Comparison of ENCODE assay signal across 2 cellular contexts in the genomic region with DNA sequence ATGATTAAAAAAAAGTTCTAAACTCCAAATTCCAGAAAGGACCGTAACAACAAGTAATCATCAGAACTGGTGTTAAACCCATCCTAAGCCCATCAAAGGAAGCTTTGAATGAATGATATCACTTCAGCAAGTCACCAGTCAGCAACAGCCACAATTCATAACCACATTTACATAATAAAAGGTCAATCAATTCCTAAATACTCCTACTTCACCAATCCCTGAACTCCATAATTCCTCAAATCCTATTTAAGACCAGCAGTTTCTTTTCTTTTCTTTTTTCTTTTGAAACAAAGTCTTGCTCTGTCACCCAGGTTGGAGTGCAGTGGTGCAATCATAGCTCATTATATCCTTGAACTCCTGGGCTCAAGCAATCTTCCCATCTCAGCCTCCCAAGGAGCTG.
TF ChIP-seq lines count a peak whose summit lies in the region.

No MANE protein-coding gene starts in this region.

TF ChIP-seq in WTC11, 78 proteins besides CTCF, POLR2A, EP300 and RAD21:
- TF ChIP-seq HMGA2 (CRISPR knock-in tag; IDR thresholded peaks at IDR 0.05) (no peak), ZBTB21 (CRISPR knock-in tag; IDR thresholded peaks at IDR 0.05; ENCODE audit: borderline replicate concordance) (no peak), ZNF263 (CRISPR knock-in tag; IDR thresholded peaks at IDR 0.05; ENCODE audit: low read depth) (no peak), CBFB (CRISPR knock-in tag; IDR thresholded peaks at IDR 0.05; ENCODE audit: low read depth) (no peak), OVOL2 (CRISPR knock-in tag; IDR thresholded peaks at IDR 0.05; ENCODE audit: borderline replicate concordance) (no peak), SMAD4 (CRISPR knock-in tag; IDR thresholded peaks at IDR 0.05) (no peak), CREB1 (CRISPR knock-in tag; IDR thresholded peaks at IDR 0.05) (no peak), ZNF416 (CRISPR knock-in tag; IDR thresholded peaks at IDR 0.05) (no peak), CREM (CRISPR knock-in tag; IDR thresholded peaks at IDR 0.05) (no peak), TEAD1 (CRISPR knock-in tag; IDR thresholded peaks at IDR 0.05) (no peak), SMAD3 (CRISPR knock-in tag; IDR thresholded peaks at IDR 0.05; ENCODE audit: borderline replicate concordance) (no peak), FOXK1 (CRISPR knock-in tag; IDR thresholded peaks at IDR 0.05) (no peak)
- TF ChIP-seq, protein P1, sequence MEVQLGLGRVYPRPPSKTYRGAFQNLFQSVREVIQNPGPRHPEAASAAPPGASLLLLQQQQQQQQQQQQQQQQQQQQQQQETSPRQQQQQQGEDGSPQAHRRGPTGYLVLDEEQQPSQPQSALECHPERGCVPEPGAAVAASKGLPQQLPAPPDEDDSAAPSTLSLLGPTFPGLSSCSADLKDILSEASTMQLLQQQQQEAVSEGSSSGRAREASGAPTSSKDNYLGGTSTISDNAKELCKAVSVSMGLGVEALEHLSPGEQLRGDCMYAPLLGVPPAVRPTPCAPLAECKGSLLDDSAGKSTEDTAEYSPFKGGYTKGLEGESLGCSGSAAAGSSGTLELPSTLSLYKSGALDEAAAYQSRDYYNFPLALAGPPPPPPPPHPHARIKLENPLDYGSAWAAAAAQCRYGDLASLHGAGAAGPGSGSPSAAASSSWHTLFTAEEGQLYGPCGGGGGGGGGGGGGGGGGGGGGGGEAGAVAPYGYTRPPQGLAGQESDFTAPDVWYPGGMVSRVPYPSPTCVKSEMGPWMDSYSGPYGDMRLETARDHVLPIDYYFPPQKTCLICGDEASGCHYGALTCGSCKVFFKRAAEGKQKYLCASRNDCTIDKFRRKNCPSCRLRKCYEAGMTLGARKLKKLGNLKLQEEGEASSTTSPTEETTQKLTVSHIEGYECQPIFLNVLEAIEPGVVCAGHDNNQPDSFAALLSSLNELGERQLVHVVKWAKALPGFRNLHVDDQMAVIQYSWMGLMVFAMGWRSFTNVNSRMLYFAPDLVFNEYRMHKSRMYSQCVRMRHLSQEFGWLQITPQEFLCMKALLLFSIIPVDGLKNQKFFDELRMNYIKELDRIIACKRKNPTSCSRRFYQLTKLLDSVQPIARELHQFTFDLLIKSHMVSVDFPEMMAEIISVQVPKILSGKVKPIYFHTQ (CRISPR knock-in tag; IDR thresholded peaks at IDR 0.05) = no peak
- TF ChIP-seq, protein P2, sequence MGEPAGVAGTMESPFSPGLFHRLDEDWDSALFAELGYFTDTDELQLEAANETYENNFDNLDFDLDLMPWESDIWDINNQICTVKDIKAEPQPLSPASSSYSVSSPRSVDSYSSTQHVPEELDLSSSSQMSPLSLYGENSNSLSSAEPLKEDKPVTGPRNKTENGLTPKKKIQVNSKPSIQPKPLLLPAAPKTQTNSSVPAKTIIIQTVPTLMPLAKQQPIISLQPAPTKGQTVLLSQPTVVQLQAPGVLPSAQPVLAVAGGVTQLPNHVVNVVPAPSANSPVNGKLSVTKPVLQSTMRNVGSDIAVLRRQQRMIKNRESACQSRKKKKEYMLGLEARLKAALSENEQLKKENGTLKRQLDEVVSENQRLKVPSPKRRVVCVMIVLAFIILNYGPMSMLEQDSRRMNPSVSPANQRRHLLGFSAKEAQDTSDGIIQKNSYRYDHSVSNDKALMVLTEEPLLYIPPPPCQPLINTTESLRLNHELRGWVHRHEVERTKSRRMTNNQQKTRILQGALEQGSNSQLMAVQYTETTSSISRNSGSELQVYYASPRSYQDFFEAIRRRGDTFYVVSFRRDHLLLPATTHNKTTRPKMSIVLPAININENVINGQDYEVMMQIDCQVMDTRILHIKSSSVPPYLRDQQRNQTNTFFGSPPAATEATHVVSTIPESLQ (CRISPR knock-in tag; IDR thresholded peaks at IDR 0.05) = no peak
- TF ChIP-seq, protein P3, sequence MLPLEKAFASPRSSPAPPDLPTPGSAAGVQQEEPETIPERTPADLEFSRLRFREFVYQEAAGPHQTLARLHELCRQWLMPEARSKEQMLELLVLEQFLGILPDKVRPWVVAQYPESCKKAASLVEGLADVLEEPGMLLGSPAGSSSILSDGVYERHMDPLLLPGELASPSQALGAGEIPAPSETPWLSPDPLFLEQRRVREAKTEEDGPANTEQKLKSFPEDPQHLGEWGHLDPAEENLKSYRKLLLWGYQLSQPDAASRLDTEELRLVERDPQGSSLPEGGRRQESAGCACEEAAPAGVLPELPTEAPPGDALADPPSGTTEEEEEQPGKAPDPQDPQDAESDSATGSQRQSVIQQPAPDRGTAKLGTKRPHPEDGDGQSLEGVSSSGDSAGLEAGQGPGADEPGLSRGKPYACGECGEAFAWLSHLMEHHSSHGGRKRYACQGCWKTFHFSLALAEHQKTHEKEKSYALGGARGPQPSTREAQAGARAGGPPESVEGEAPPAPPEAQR (CRISPR knock-in tag; IDR thresholded peaks at IDR 0.05) = no peak
- TF ChIP-seq, protein P4, sequence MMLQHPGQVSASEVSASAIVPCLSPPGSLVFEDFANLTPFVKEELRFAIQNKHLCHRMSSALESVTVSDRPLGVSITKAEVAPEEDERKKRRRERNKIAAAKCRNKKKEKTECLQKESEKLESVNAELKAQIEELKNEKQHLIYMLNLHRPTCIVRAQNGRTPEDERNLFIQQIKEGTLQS (CRISPR knock-in tag; conservative IDR thresholded peaks at IDR 0.05) = no peak
- TF ChIP-seq, protein P5, sequence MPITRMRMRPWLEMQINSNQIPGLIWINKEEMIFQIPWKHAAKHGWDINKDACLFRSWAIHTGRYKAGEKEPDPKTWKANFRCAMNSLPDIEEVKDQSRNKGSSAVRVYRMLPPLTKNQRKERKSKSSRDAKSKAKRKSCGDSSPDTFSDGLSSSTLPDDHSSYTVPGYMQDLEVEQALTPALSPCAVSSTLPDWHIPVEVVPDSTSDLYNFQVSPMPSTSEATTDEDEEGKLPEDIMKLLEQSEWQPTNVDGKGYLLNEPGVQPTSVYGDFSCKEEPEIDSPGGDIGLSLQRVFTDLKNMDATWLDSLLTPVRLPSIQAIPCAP (CRISPR knock-in tag; IDR thresholded peaks at IDR 0.05) = no peak

TF ChIP-seq in H1, 55 proteins besides CTCF, POLR2A, EP300 and RAD21:
- no peak for TF ChIP-seq CTBP2 (IDR thresholded peaks at IDR 0.05; ENCODE audit: borderline replicate concordance, insufficient read depth, insufficient read length, low read length)
- TF ChIP-seq YY1 (IDR thresholded peaks at IDR 0.05; ENCODE audit: low read depth, low read length) = no peak
- no peak for TF ChIP-seq SRF (IDR thresholded peaks at IDR 0.05; ENCODE audit: low read depth, low read length)
- TF ChIP-seq, protein P6, sequence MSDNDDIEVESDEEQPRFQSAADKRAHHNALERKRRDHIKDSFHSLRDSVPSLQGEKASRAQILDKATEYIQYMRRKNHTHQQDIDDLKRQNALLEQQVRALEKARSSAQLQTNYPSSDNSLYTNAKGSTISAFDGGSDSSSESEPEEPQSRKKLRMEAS (IDR thresholded peaks at IDR 0.05) = no peak
- TF ChIP-seq SP2 (IDR thresholded peaks at IDR 0.05; ENCODE audit: low read length) = no peak
- TF ChIP-seq SUZ12 (IDR thresholded peaks at IDR 0.05; ENCODE audit: low read length) = no peak
- no peak for TF ChIP-seq RNF2 (IDR thresholded peaks at IDR 0.05; ENCODE audit: borderline replicate concordance, low read depth, low read length, missing control alignments, poor library complexity, severe bottlenecking)
- TF ChIP-seq BCL11A (IDR thresholded peaks at IDR 0.05; ENCODE audit: low read depth in 2 of 2, low read length in 2 of 2) = no peak
- TF ChIP-seq SIRT6 (IDR thresholded peaks at IDR 0.05; ENCODE audit: low read length) = no peak
- no peak for TF ChIP-seq TCF12 (IDR thresholded peaks at IDR 0.05; ENCODE audit: low read depth, low read length)
- no peak for TF ChIP-seq KDM4A (IDR thresholded peaks at IDR 0.05; ENCODE audit: low read depth, low read length, severe bottlenecking)
- TF ChIP-seq CHD2 (IDR thresholded peaks at IDR 0.05; ENCODE audit: low read length) = no peak
- TF ChIP-seq CEBPB (IDR thresholded peaks at IDR 0.05; ENCODE audit: low read depth, low read length) = no peak
- no peak for TF ChIP-seq SP1 (IDR thresholded peaks at IDR 0.05; ENCODE audit: low read depth, low read length)
- no peak for TF ChIP-seq SP4 (IDR thresholded peaks at IDR 0.05; ENCODE audit: low read length)
- TF ChIP-seq EGR1 (IDR thresholded peaks at IDR 0.05; ENCODE audit: borderline replicate concordance, low read depth, low read length) = no peak
- no peak for TF ChIP-seq TAF1 (IDR thresholded peaks at IDR 0.05; ENCODE audit: low read depth, low read length)
- TF ChIP-seq CBX5 (IDR thresholded peaks at IDR 0.05; ENCODE audit: low read depth, low read length) = no peak
- no peak for TF ChIP-seq TBP (IDR thresholded peaks at IDR 0.05; ENCODE audit: low read depth, low read length)
- no peak for TF ChIP-seq CREB1 (IDR thresholded peaks at IDR 0.05)
